Comparison of ENCODE assay signal across 8 cellular contexts in the genomic region with DNA sequence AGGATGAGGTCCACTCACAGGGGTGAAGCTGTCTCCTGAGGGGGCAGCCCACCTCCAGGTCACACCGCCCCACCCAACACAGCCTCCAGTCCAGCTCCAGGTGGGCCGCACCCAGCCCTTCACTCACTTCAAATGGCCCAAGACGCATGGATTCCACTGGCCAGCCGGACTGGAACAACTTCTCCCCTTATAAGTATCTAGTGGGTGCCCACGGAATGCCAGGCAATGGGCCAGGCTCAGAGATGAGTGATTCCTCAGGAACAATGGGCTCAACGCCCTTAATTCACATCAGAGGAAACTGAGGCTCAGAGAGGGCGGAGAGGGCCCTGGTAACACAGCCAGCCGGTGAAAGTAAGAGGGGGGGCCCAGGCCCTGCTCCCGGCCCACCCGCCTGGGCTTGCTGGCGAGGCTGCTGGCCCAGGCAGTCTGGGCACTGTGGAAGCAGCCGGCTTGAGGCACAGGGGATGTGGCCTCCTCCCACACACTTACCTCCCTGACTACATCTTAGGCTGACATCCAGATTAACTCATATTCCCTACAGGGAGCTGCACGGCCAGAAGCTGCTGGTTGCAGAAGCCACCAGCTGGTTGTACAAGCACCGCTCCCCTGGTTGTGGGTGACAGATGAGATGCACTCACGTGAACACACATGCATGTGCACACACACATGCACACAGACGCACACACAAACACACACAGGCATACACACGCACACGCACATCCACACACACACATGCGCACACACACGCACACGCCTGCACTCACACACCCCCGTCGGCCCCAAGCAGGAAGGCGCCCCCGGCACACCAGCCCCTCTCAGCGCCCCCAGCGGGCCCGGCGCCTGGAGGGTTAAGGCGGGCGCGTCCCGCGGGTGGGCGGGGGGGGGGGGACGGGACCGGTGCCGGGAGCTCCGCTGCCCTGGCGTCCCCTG. TPM values are rescaled to one million over a fixed set of nuclear protein-coding genes. Genes with fewer than 3 reads are reported as not detected.
DNase-seq lines count a peak whose midpoint lies in the region; ATAC-seq and TF ChIP-seq lines count a peak whose summit lies in the region.

No MANE protein-coding gene starts in this region.

- H3K36me3 ChIP-seq in neuronal stem cell (replicated peaks in 1 of 2; ENCODE audit: control insufficient read depth in 2 of 2, insufficient read depth in 2 of 2, low read length in 2 of 2): peaks cover 5 to 6% of the 10 kb centered on the region in 2 donors

- H2AFZ ChIP-seq in neuronal stem cell (ENCODE audit: low read length): peak overlapping the region; percentile 94

- H4K91ac ChIP-seq in neuronal stem cell (ENCODE audit: low read depth, low read length, poor library complexity): no peak overlapping the region

- CTCF ChIA-PET in activated B cell treated with CpG ODN at 0.5 μM for 24 hours (lab: Charles Lee): no interaction called here

- H3K27ac Mint-ChIP-seq in activated B cell treated with CpG ODN at 0.5 μM for 24 hours: no peak overlapping the region

- ATAC-seq in activated B cell treated with CpG ODN at 0.5 μM for 24 hours (ENCODE audit: low read depth): no peak

- H3K9me3 Mint-ChIP-seq in activated B cell treated with CpG ODN at 0.5 μM for 24 hours: no peaks in the 10 kb centered on the region

- peaks cover 15 to 20% of the 10 kb centered on the region in 2 donors for H3K4me1 ChIP-seq in neuronal stem cell (ENCODE audit: control insufficient read depth in 2 of 2, insufficient read depth in 1 of 2, low read depth in 1 of 2, low read length in 2 of 2)

- H3K4me2 ChIP-seq in neuronal stem cell (ENCODE audit: insufficient read depth, low read length, poor library complexity, severe bottlenecking): peak overlapping the region; percentile 97

- peak overlapping the region; percentile 86 for H3K9ac ChIP-seq in neuronal stem cell (ENCODE audit: low read depth, low read length, poor library complexity)

- H3K18ac ChIP-seq in neuronal stem cell (ENCODE audit: low read length): peak overlapping the region; percentile 95

- H3K4me1 Mint-ChIP-seq in activated B cell treated with CpG ODN at 0.5 μM for 24 hours: peaks cover 5% of the 10 kb centered on the region

- no peak overlapping the region for H2BK120ac ChIP-seq in neuronal stem cell (ENCODE audit: low read depth, low read length)

- H3K27me3 Mint-ChIP-seq in activated B cell treated with CpG ODN at 0.5 μM for 24 hours: peaks cover 45% of the 10 kb centered on the region

- peak overlapping the region; percentile 60 for H2AK5ac ChIP-seq in neuronal stem cell (ENCODE audit: low read depth, low read length)

- H3K36me3 Mint-ChIP-seq in activated B cell treated with CpG ODN at 0.5 μM for 24 hours (ENCODE audit: low read depth): no peaks in the 10 kb centered on the region

- H3K4me3 ChIP-seq in HL-60 (replicated peaks; ENCODE audit: insufficient read depth, low read length): peak overlapping the region; percentile 60
- H3K4me3 ChIP-seq in fibroblast of villous mesenchyme (ENCODE audit: low read depth, low read length): peak overlapping the region; percentile 51
- peak overlapping the region; percentile 59 to 85 for H3K4me3 ChIP-seq in neuronal stem cell (ENCODE audit: low read length in 2 of 2)

- peaks cover 2% of the 10 kb centered on the region for H3K79me1 ChIP-seq in neuronal stem cell (ENCODE audit: low read depth, low read length)

- no peaks in the 10 kb centered on the region for H3K9me3 ChIP-seq in neuronal stem cell (replicated peaks in 1 of 2; ENCODE audit: control insufficient read depth in 2 of 2, insufficient read depth in 1 of 2, low read depth in 1 of 2, low read length in 2 of 2)

- peak; percentile 87 for DNase-seq in AG20443 (ENCODE audit: low spot score)
- peak; percentile 24 to 58 for DNase-seq in HL-60 (ENCODE audit: low read depth in 1 of 2, low spot score in 1 of 2)
- DNase-seq in activated B cell treated with CpG ODN at 0.5 μM for 24 hours: no peak
- DNase-seq in fibroblast of villous mesenchyme (ENCODE audit: low read depth): peak; percentile 66
- DNase-seq in neuronal stem cell (ENCODE audit: low spot score): no peak
- no peak for DNase-seq in NCI-H510A (lab: John Stamatoyannopoulos, UW)
- no peak for DNase-seq in mesenteric fat pad (ENCODE audit: low spot score)
- DNase-seq in effector CD4-positive, alpha-beta T cell: no peak

- no CpG with 5 or more reads among the region's 40 CpGs for WGBS in neuronal stem cell (ENCODE audit: extremely low coverage in 2 of 2, insufficient read length in 2 of 2, insufficient replicate concordance in 1 of 2), 2 donors

- peak overlapping the region; percentile 75 for H3K4me3 Mint-ChIP-seq in activated B cell treated with CpG ODN at 0.5 μM for 24 hours

- H3K27me3 ChIP-seq in HL-60 (ENCODE audit: insufficient read depth, poor library complexity, severe bottlenecking): peaks cover 8% of the 10 kb centered on the region
- H3K27me3 ChIP-seq in neuronal stem cell (ENCODE audit: control insufficient read depth in 3 of 3, insufficient read depth in 3 of 3, low read depth in 1 of 3, low read length in 3 of 3): peaks cover 5 to 45% (median 37%) of the 10 kb centered on the region in 3 experiments

- POLR2A ChIA-PET in activated B cell treated with CpG ODN at 0.5 μM for 24 hours (lab: Charles Lee): interaction anchor here (1.4 kb wide), 1 partner anchor 42 kb away, joined by 7 read pairs; no protein-coding TSS in a partner anchor

- H3K14ac ChIP-seq in neuronal stem cell (ENCODE audit: low read length): peak overlapping the region; percentile 96

- peak overlapping the region; percentile 3 for H2BK15ac ChIP-seq in neuronal stem cell (ENCODE audit: low read length)

- H3K23ac ChIP-seq in neuronal stem cell (ENCODE audit: low read depth, low read length, poor library complexity): peak overlapping the region; percentile 83

- peak overlapping the region; percentile 75 for H2BK12ac ChIP-seq in neuronal stem cell (ENCODE audit: low read length)

- no peak overlapping the region for H4K8ac ChIP-seq in neuronal stem cell (ENCODE audit: low read depth, low read length)

- no peak overlapping the region for H2BK5ac ChIP-seq in neuronal stem cell (ENCODE audit: low read length)

- intact Hi-C loops in activated B cell treated with CpG ODN at 0.5 μM for 24 hours (cut with micrococcal nuclease): no loop called here

- TF ChIP-seq CTCF in HL-60 (IDR thresholded peaks at IDR 0.05; ENCODE audit: insufficient read depth, low read length) (no peak), activated B cell treated with CpG ODN at 0.5 μM for 24 hours (IDR thresholded peaks at IDR 0.05) (no peak), fibroblast of villous mesenchyme (IDR thresholded peaks at IDR 0.05; ENCODE audit: insufficient read depth, low read depth, low read length) (no peak)

- peak overlapping the region; percentile 91 for H3K4ac ChIP-seq in neuronal stem cell (ENCODE audit: low read length)

- H3K27ac ChIP-seq in HL-60 (replicated peaks): no peak overlapping the region
- no peak overlapping the region for H3K27ac ChIP-seq in neuronal stem cell (replicated peaks; ENCODE audit: low read length)

RNA-seq across cellular contexts. Expression of a gene that starts 1.0 kb away (rescaled TPM):
- total RNA-seq in activated B cell treated with CpG ODN at 0.5 μM for 24 hours (0.11 and 0.20 TPM in 2 replicates), fibroblast of villous mesenchyme (16.8 and 33.2 TPM in 2 replicates), mesenteric fat pad (121 TPM)
- polyA plus RNA-seq in neuronal stem cell (2013, experiment 1 of 2): 7.3 TPM
- 7.3 TPM for polyA plus RNA-seq in neuronal stem cell (2013, experiment 2 of 2)

Comparison
In these comparisons a context has a peak if more than half of its experiments do, and no peak if none do; other contexts are left out.
1. DNase-seq: peak in AG20443 (single experiment), HL-60 (2 of 2) and fibroblast of villous mesenchyme (single experiment); none in activated B cell treated with CpG ODN at 0.5 μM for 24 hours (single experiment), neuronal stem cell (single experiment), NCI-H510A (single experiment), mesenteric fat pad (single experiment) and effector CD4-positive, alpha-beta T cell (single experiment).
2. RNA of a gene that starts 1.0 kb away (total RNA-seq): 121 TPM in mesenteric fat pad (single experiment) and 16.8 to 33.2 TPM in fibroblast of villous mesenchyme; 0.11 to 0.20 TPM in activated B cell treated with CpG ODN at 0.5 μM for 24 hours; every median in the first group is over 10 times any median in the second.
3. Peak in every context shown above with its lines, with median percentiles within 50 percentile points of each other: H3K4me3 ChIP-seq.